Comparison of ENCODE assay signal across 31 cellular contexts in genomic region chr11:30852645-30853044, GRCh38.
"Had no signal": no experiment of that assay in that cellular context is flagged by ENCODE, and none has a peak within 500 bp of the region (broad histone marks: within the 10 kb centered on the region; RNA-seq: fewer than 3 reads in every experiment).

No MANE protein-coding gene starts in this region.

- H2AFZ ChIP-seq: parathyroid adenoma had no signal

- H3K4me2 ChIP-seq: neural progenitor cell, smooth muscle cell had no signal

- H3K27me3 Mint-ChIP-seq: progenitor cell of endocrine pancreas; stimulated activated memory B cell treated with anti-CD40 and anti-IgM and Interleukin-4, amounts not matched to agents 10 μg/mL and 1 μg/mL and 100 μg/mL, for 72 hours; stimulated activated naive CD8-positive, alpha-beta T cell treated with anti-CD3 and anti-CD28 coated beads, Interleukin-15, amount 100 ng/mL, for 72 hours; type B pancreatic cell had no signal

- H3K4me3 Mint-ChIP-seq: natural killer cell; nephron; neural progenitor cell; stimulated activated memory B cell treated with anti-CD40 and anti-IgM and Interleukin-4, amounts not matched to agents 10 μg/mL and 1 μg/mL and 100 μg/mL, for 72 hours; stimulated activated naive CD8-positive, alpha-beta T cell treated with anti-CD3 and anti-CD28 coated beads, Interleukin-15, amount 100 ng/mL, for 72 hours; type B pancreatic cell had no signal

- H3K36me3 ChIP-seq: neural progenitor cell, ovary, spleen, suprapubic skin, transverse colon, upper lobe of right lung, uterus had no signal

- H3K27ac ChIP-seq: neural progenitor cell, ovary, parathyroid adenoma, psoas muscle, skin epidermis, spleen, suprapubic skin, tibial artery, transverse colon, upper lobe of right lung, uterus had no signal

- H3K27me3 ChIP-seq: neural progenitor cell, ovary, spleen, suprapubic skin, testis, tibial artery, transverse colon, upper lobe of right lung, uterus had no signal

- H3K4me1 ChIP-seq: parathyroid adenoma, psoas muscle, spleen, suprapubic skin, tibial artery, transverse colon, upper lobe of right lung, uterus had no signal

- H3K9ac ChIP-seq: neural progenitor cell, parathyroid adenoma had no signal

- H3K36me3 Mint-ChIP-seq: natural killer cell; stimulated activated memory B cell treated with anti-CD40 and anti-IgM and Interleukin-4, amounts not matched to agents 10 μg/mL and 1 μg/mL and 100 μg/mL, for 72 hours; type B pancreatic cell had no signal

- DNase-seq: natural killer cell; occipital lobe; ovary; posterior cingulate gyrus; psoas muscle; right cardiac atrium; spleen; stimulated activated CD4-positive, alpha-beta T cell treated with anti-CD3 and anti-CD28 coated beads, Interleukin-12 subunit alpha, Interleukin-12 subunit beta, amount 100 ng/mL, for 4 hours; stimulated activated CD4-positive, alpha-beta T cell treated with anti-CD3 and anti-CD28 coated beads, Interleukin-1b, Interleukin-23, amount 100 ng/mL, for 48 hours; stimulated activated CD4-positive, alpha-beta T cell treated with anti-CD3 and anti-CD28 coated beads, Interleukin-4, amount 100 ng/mL, for 1 hour; stimulated activated CD4-positive, alpha-beta T cell treated with anti-CD3 and anti-CD28 coated beads, Interleukin-4, amount 100 ng/mL, for 4 hours; stimulated activated CD8-positive, alpha-beta memory T cell treated with anti-CD3 and anti-CD28 coated beads, Interleukin-4, amount 100 ng/mL, for 48 hours; stimulated activated naive CD4-positive, alpha-beta T cell; stimulated activated naive CD8-positive, alpha-beta T cell treated with anti-CD3 and anti-CD28 coated beads, Interleukin-15, amount 100 ng/mL, for 72 hours; stimulated activated naive CD8-positive, alpha-beta T cell treated with anti-CD3 and anti-CD28 coated beads, Interleukin-15, Interleukin-2, amounts not matched to agents 100 U/mL and 50 U/mL, for 24 hours; substantia nigra; tibial artery; transverse colon; upper lobe of right lung; uterus had no signal

- ATAC-seq: natural killer cell; psoas muscle; right cardiac atrium; sciatic nerve; stimulated activated memory B cell treated with anti-CD40 and anti-IgM and Interleukin-4, amounts not matched to agents 10 μg/mL and 1 μg/mL and 100 μg/mL, for 72 hours; stimulated activated naive CD8-positive, alpha-beta T cell treated with anti-CD3 and anti-CD28 coated beads, Interleukin-15, amount 100 ng/mL, for 72 hours; stimulated activated naive CD8-positive, alpha-beta T cell treated with anti-CD3 and anti-CD28 coated beads, Interleukin-15, Interleukin-2, amounts not matched to agents 100 U/mL and 50 U/mL, for 24 hours; upper lobe of right lung had no signal

- H3K27ac Mint-ChIP-seq: natural killer cell; neural progenitor cell; progenitor cell of endocrine pancreas; stimulated activated memory B cell treated with anti-CD40 and anti-IgM and Interleukin-4, amounts not matched to agents 10 μg/mL and 1 μg/mL and 100 μg/mL, for 72 hours; stimulated activated naive CD8-positive, alpha-beta T cell treated with anti-CD3 and anti-CD28 coated beads, Interleukin-15, amount 100 ng/mL, for 72 hours; type B pancreatic cell had no signal

- H3K9me3 ChIP-seq: ovary, psoas muscle, suprapubic skin, testis, transverse colon, upper lobe of right lung, uterus had no signal

- H3K79me2 ChIP-seq: parathyroid adenoma had no signal

- H3K9me3 Mint-ChIP-seq: stimulated activated memory B cell treated with anti-CD40 and anti-IgM and Interleukin-4, amounts not matched to agents 10 μg/mL and 1 μg/mL and 100 μg/mL, for 72 hours had no signal

- H3K4me3 ChIP-seq: neural progenitor cell, ovary, psoas muscle, skin epidermis, smooth muscle cell, spleen, suprapubic skin, testis, tibial artery, transverse colon, upper lobe of right lung, uterus had no signal

- H3K4me1 Mint-ChIP-seq: natural killer cell; stimulated activated memory B cell treated with anti-CD40 and anti-IgM and Interleukin-4, amounts not matched to agents 10 μg/mL and 1 μg/mL and 100 μg/mL, for 72 hours; stimulated activated naive CD8-positive, alpha-beta T cell treated with anti-CD3 and anti-CD28 coated beads, Interleukin-15, amount 100 ng/mL, for 72 hours had no signal
